16 cellular contexts compared by ENCODE assay signal in the genomic region with DNA sequence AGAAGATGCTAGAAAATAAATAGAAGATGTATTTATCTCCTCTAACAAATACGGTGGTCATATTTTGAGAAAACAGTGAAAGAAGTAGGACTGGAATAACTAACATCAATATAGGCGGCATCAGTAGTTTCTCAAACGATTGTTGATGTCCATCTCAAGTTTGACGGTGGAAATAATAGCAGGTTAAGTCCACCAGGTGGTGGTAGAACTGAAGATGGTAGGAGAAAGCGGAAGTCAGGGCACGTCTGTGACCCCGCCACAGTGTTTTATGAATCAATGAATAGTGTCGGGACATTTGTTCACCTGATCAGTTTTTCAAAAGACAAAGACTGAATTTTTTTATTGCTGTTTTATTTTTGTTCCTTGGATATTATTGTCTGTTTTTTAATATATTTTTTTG.
DNase-seq lines count a peak whose midpoint lies in the region; ATAC-seq and TF ChIP-seq lines count a peak whose summit lies in the region.
"Had no signal": no experiment of that assay in that cellular context is flagged by ENCODE, and none has a peak within 500 bp of the region (broad histone marks: within the 10 kb centered on the region; RNA-seq: fewer than 3 reads in every experiment).

No MANE protein-coding gene starts in this region.

- H3K36me3 Mint-ChIP-seq in activated CD4-positive, alpha-beta memory T cell treated with anti-CD3 and anti-CD28 coated beads, Interleukin-2, amount 10 ng/mL, durations not matched to agents 7 days and 5 days (ENCODE audit: low read depth) = no peaks in the 10 kb centered on the region
- H3K36me3 Mint-ChIP-seq: CD4-positive, alpha-beta memory T cell had no signal

- H4K5ac ChIP-seq in mesendoderm (ENCODE audit: low read length) = no peak overlapping the region

- H3K27me3 ChIP-seq in mesendoderm (ENCODE audit: insufficient read depth, low read length, poor library complexity) (no peaks in the 10 kb centered on the region), upper lobe of right lung (no peaks in the 10 kb centered on the region)
- H3K27me3 ChIP-seq: body of pancreas had no signal

- no peak overlapping the region for H2BK120ac ChIP-seq in mesendoderm (ENCODE audit: low read depth, low read length)

- H3K4me3 ChIP-seq in mesendoderm (ENCODE audit: low read length) (no peak overlapping the region), upper lobe of right lung (no peak overlapping the region)
- H3K4me3 ChIP-seq: body of pancreas, GM23248, left ventricle myocardium inferior had no signal

- no peaks in the 10 kb centered on the region for H3K9me3 Mint-ChIP-seq in activated CD4-positive, alpha-beta memory T cell treated with anti-CD3 and anti-CD28 coated beads, Interleukin-2, amount 10 ng/mL, durations not matched to agents 7 days and 5 days

- H3K27ac Mint-ChIP-seq in activated CD4-positive, alpha-beta memory T cell treated with anti-CD3 and anti-CD28 coated beads, Interleukin-2, amount 10 ng/mL, durations not matched to agents 7 days and 5 days = no peak overlapping the region
- H3K27ac Mint-ChIP-seq: CD4-positive, alpha-beta memory T cell; nephron had no signal

- intact Hi-C loops in upper lobe of right lung (cut with DNase I) = no loop called here

- no peaks in the 10 kb centered on the region for H3K79me2 ChIP-seq in mesendoderm (ENCODE audit: control insufficient read depth, insufficient read depth, low read length)

- H3K4me1 ChIP-seq in mesendoderm (ENCODE audit: control insufficient read depth, low read depth, low read length) = no peaks in the 10 kb centered on the region
- no peaks in the 10 kb centered on the region for H3K4me1 ChIP-seq in upper lobe of right lung
- H3K4me1 ChIP-seq: body of pancreas, left ventricle myocardium inferior had no signal

- TF ChIP-seq CTCF in upper lobe of right lung (IDR thresholded peaks at IDR 0.05) = no peak

- no CpG with 5 or more reads among the region's 8 CpGs for WGBS in mesendoderm (ENCODE audit: extremely low coverage, insufficient coverage, low lambda C conversion rate)

- no peaks in the 10 kb centered on the region for H3K4me1 Mint-ChIP-seq in activated CD4-positive, alpha-beta memory T cell treated with anti-CD3 and anti-CD28 coated beads, Interleukin-2, amount 10 ng/mL, durations not matched to agents 7 days and 5 days

- DNase-seq in ELR (ENCODE audit: low read depth) (peak; percentile 5), HuH-7 (ENCODE audit: low spot score) (peak; percentile 1), SK-N-DZ (ENCODE audit: low spot score) (peak; percentile 6), mesendoderm (peak; percentile 44), upper lobe of right lung (no peak), NCI-H446 (lab: John Stamatoyannopoulos, UW) (no peak)
- no peak for DNase-seq in activated CD4-positive, alpha-beta memory T cell treated with anti-CD3 and anti-CD28 coated beads, Interleukin-2, amount 10 ng/mL, durations not matched to agents 7 days and 5 days
- DNase-seq: activated CD4-positive, alpha-beta T cell treated with anti-CD3 and anti-CD28 coated beads, Interleukin-2, amount 50 U/mL, for 4 hours; activated effector memory CD4-positive, alpha-beta T cell treated with Interleukin-2 at 50 U/mL for 16 hours; body of pancreas; CD4-positive, alpha-beta memory T cell; GM23248; left ventricle myocardium inferior; NCI-H1436; NCI-H774 had no signal

- H3K36me3 ChIP-seq in mesendoderm (ENCODE audit: control insufficient read depth, insufficient read depth, low read length) = no peaks in the 10 kb centered on the region
- H3K36me3 ChIP-seq in upper lobe of right lung = no peaks in the 10 kb centered on the region
- H3K36me3 ChIP-seq: left ventricle myocardium inferior had no signal

- H3K23ac ChIP-seq in mesendoderm (ENCODE audit: low read length) = no peak overlapping the region

- POLR2A ChIA-PET in activated CD4-positive, alpha-beta memory T cell treated with anti-CD3 and anti-CD28 coated beads, Interleukin-2, amount 10 ng/mL, durations not matched to agents 7 days and 5 days (lab: Charles Lee) = no interaction called here

- H3K4me2 ChIP-seq in mesendoderm (ENCODE audit: low read length) = no peak overlapping the region

- H3K56ac ChIP-seq in mesendoderm (ENCODE audit: low read length) = no peak overlapping the region

- H3K27ac ChIP-seq in mesendoderm (ENCODE audit: low read depth, low read length) = no peak overlapping the region
- no peak overlapping the region for H3K27ac ChIP-seq in upper lobe of right lung
- H3K27ac ChIP-seq: body of pancreas, GM23248, left ventricle myocardium inferior had no signal

- H3K4ac ChIP-seq in mesendoderm (ENCODE audit: low read depth, low read length) = no peak overlapping the region

- H3K18ac ChIP-seq in mesendoderm (ENCODE audit: low read length) = no peak overlapping the region

- no peak overlapping the region for H2AK5ac ChIP-seq in mesendoderm (ENCODE audit: low read length)

- H3K79me1 ChIP-seq in mesendoderm (ENCODE audit: low read length) = no peaks in the 10 kb centered on the region

- no peak for ATAC-seq in upper lobe of right lung
- ATAC-seq: body of pancreas had no signal

- no peak overlapping the region for H3K9ac ChIP-seq in mesendoderm (ENCODE audit: low read length)
- H3K9ac ChIP-seq: GM23248 had no signal

- CTCF ChIA-PET in activated CD4-positive, alpha-beta memory T cell treated with anti-CD3 and anti-CD28 coated beads, Interleukin-2, amount 10 ng/mL, durations not matched to agents 7 days and 5 days (lab: Charles Lee) = no interaction called here

- no peak overlapping the region for H4K8ac ChIP-seq in mesendoderm (ENCODE audit: low read depth, low read length)

- H3K27me3 Mint-ChIP-seq in activated CD4-positive, alpha-beta memory T cell treated with anti-CD3 and anti-CD28 coated beads, Interleukin-2, amount 10 ng/mL, durations not matched to agents 7 days and 5 days = no peaks in the 10 kb centered on the region
- H3K27me3 Mint-ChIP-seq: CD4-positive, alpha-beta memory T cell had no signal

- no peak overlapping the region for H2BK5ac ChIP-seq in mesendoderm (ENCODE audit: low read length)

- H3K9me3 ChIP-seq in upper lobe of right lung = no peaks in the 10 kb centered on the region
- H3K9me3 ChIP-seq: body of pancreas had no signal

- H3K4me3 Mint-ChIP-seq in activated CD4-positive, alpha-beta memory T cell treated with anti-CD3 and anti-CD28 coated beads, Interleukin-2, amount 10 ng/mL, durations not matched to agents 7 days and 5 days = no peak overlapping the region
- H3K4me3 Mint-ChIP-seq: CD4-positive, alpha-beta memory T cell; nephron had no signal

- no peak overlapping the region for H2BK15ac ChIP-seq in mesendoderm (replicated peaks; ENCODE audit: low read depth)

Comparison
In these comparisons a context has a peak if more than half of its experiments do, and no peak if none do; other contexts are left out.
1. DNase-seq: peak in ELR (single experiment), HuH-7 (single experiment), SK-N-DZ (single experiment) and mesendoderm (single experiment); none in upper lobe of right lung (single experiment), activated CD4-positive, alpha-beta memory T cell treated with anti-CD3 and anti-CD28 coated beads, Interleukin-2, amount 10 ng/mL, durations not matched to agents 7 days and 5 days (single experiment) and NCI-H446 (0 of 2).